In genomic region chr12:4579305-4580097, GRCh38 we compare ENCODE assay signal across 9 cellular contexts. TPM values are rescaled to one million over a fixed set of nuclear protein-coding genes. Genes with fewer than 3 reads are reported as not detected.
A peak's percentile ranks its signal among the peaks of the same experiment; 100 is the strongest.
DNase-seq lines count a peak whose midpoint lies in the region; ATAC-seq, FAIRE-seq and TF ChIP-seq lines count a peak whose summit lies in the region.
"Had no signal": no experiment of that assay in that cellular context is flagged by ENCODE, and none has a peak within 500 bp of the region (broad histone marks: within the 10 kb centered on the region; RNA-seq: fewer than 3 reads in every experiment).

No MANE protein-coding gene starts in this region.

- H2AFZ ChIP-seq in Loucy (ENCODE audit: low read length) (no peak overlapping the region), astrocyte (ENCODE audit: low read depth, low read length) (no peak overlapping the region)

- H2AK5ac ChIP-seq in mesendoderm (ENCODE audit: low read length), result no peak overlapping the region

- peaks cover 11% of the 10 kb centered on the region for H3K27me3 Mint-ChIP-seq in astrocyte (ENCODE audit: low read depth, unreplicated experiment)

- H3K79me2 ChIP-seq in Loucy (ENCODE audit: insufficient read depth, low read length) (no peaks in the 10 kb centered on the region), astrocyte (ENCODE audit: insufficient read depth, low read length) (no peaks in the 10 kb centered on the region), mesendoderm (ENCODE audit: control insufficient read depth, insufficient read depth, low read length) (no peaks in the 10 kb centered on the region)

- no peaks in the 10 kb centered on the region for H3K4me1 Mint-ChIP-seq in astrocyte (ENCODE audit: low read depth, unreplicated experiment)
- H3K4me1 Mint-ChIP-seq: central memory CD8-positive, alpha-beta T cell had no signal

- peaks cover 3% of the 10 kb centered on the region for H3K9me3 Mint-ChIP-seq in astrocyte (ENCODE audit: unreplicated experiment)
- H3K9me3 Mint-ChIP-seq: central memory CD8-positive, alpha-beta T cell had no signal

- no peak overlapping the region for H3K27ac ChIP-seq in astrocyte (ENCODE audit: low read depth, low read length)
- no peak overlapping the region for H3K27ac ChIP-seq in mesendoderm (ENCODE audit: low read depth, low read length)
- no peak overlapping the region for H3K27ac ChIP-seq in RWPE1

- TF ChIP-seq CTCF in Loucy (conservative IDR thresholded peaks at IDR 0.05; ENCODE audit: low read length) (0 out of 2 replicates have a peak, but pooled peaks have one; percentile 27), astrocyte (IDR thresholded peaks at IDR 0.05; ENCODE audit: insufficient read depth, low read depth, low read length) (peak; percentile 29), RWPE1 (conservative IDR thresholded peaks at IDR 0.05; ENCODE audit: low read depth) (no peak)

- H3K36me3 ChIP-seq in Loucy (ENCODE audit: insufficient read depth, low read length) (no peaks in the 10 kb centered on the region), astrocyte (ENCODE audit: insufficient read depth, low read length) (no peaks in the 10 kb centered on the region), mesendoderm (ENCODE audit: control insufficient read depth, insufficient read depth, low read length) (no peaks in the 10 kb centered on the region)

- no peak for FAIRE-seq in astrocyte (lab: Jason Lieb, UNC)

- ATAC-seq in HG02973 (IDR thresholded peaks at IDR 0.05; ENCODE audit: unreplicated experiment), result no peak
- ATAC-seq in HG03025 (IDR thresholded peaks at IDR 0.05; ENCODE audit: low FRiP score, unreplicated experiment), result no peak

- H4K5ac ChIP-seq in mesendoderm (ENCODE audit: low read length), result no peak overlapping the region

- H3K9ac ChIP-seq in Loucy (ENCODE audit: low read depth, low read length, poor library complexity, severe bottlenecking) (no peak overlapping the region), astrocyte (ENCODE audit: low read length) (no peak overlapping the region), mesendoderm (ENCODE audit: low read length) (no peak overlapping the region)

- WGBS in mesendoderm (ENCODE audit: extremely low coverage, insufficient coverage, low lambda C conversion rate), result no CpG with 5 or more reads among the region's 8 CpGs

- peak; percentile 34 for DNase-seq in GDM1 (lab: John Stamatoyannopoulos, UW)
- no peak for DNase-seq in astrocyte (ENCODE audit: low read depth)
- DNase-seq in mesendoderm, result peak; percentile 46
- no peak for DNase-seq in RWPE1 (ENCODE audit: low spot score)
- no peak for DNase-seq in H4 (ENCODE audit: low spot score)

- H3K4me1 ChIP-seq in Loucy (ENCODE audit: insufficient read depth, low read length, poor library complexity, severe bottlenecking) (no peaks in the 10 kb centered on the region), astrocyte (ENCODE audit: insufficient read depth, low read length) (no peaks in the 10 kb centered on the region), mesendoderm (ENCODE audit: control insufficient read depth, low read depth, low read length) (no peaks in the 10 kb centered on the region)

- no peak overlapping the region for H3K4ac ChIP-seq in mesendoderm (ENCODE audit: low read depth, low read length)

- H2BK5ac ChIP-seq in mesendoderm (ENCODE audit: low read length), result no peak overlapping the region

- no peak overlapping the region for H3K4me2 ChIP-seq in Loucy (ENCODE audit: low read depth, low read length, poor library complexity, severe bottlenecking)
- no peak overlapping the region for H3K4me2 ChIP-seq in astrocyte (ENCODE audit: low read length)
- no peak overlapping the region for H3K4me2 ChIP-seq in mesendoderm (ENCODE audit: low read length)

- H3K9me2 ChIP-seq in Loucy (replicated peaks; ENCODE audit: low read depth, low read length), result no peaks in the 10 kb centered on the region

- H3K36me3 Mint-ChIP-seq in astrocyte (ENCODE audit: low read depth, unreplicated experiment), result no peaks in the 10 kb centered on the region

- H2BK15ac ChIP-seq in mesendoderm (replicated peaks; ENCODE audit: low read depth), result no peak overlapping the region

- H3K18ac ChIP-seq in mesendoderm (ENCODE audit: low read length), result no peak overlapping the region

- H3K79me1 ChIP-seq in mesendoderm (ENCODE audit: low read length), result no peaks in the 10 kb centered on the region

- H2BK120ac ChIP-seq in mesendoderm (ENCODE audit: low read depth, low read length), result no peak overlapping the region

- POLR2A ChIA-PET in RWPE1 (lab: Yijun Ruan, JAX; ENCODE audit: low non-redundant PET), result no interaction called here

- no peak overlapping the region for H3K56ac ChIP-seq in mesendoderm (ENCODE audit: low read length)

- H3K4me3 ChIP-seq in Loucy (ENCODE audit: low read length, poor library complexity, severe bottlenecking), result no peak overlapping the region
- H3K4me3 ChIP-seq in astrocyte (ENCODE audit: insufficient read depth, low read depth, low read length), result no peak overlapping the region
- no peak overlapping the region for H3K4me3 ChIP-seq in mesendoderm (ENCODE audit: low read length)

- no peaks in the 10 kb centered on the region for H3K9me3 ChIP-seq in Loucy (ENCODE audit: insufficient read depth, low read depth, low read length)
- H3K9me3 ChIP-seq in astrocyte (ENCODE audit: insufficient read depth, low read depth, low read length), result no peaks in the 10 kb centered on the region

- CTCF ChIA-PET in RWPE1 (lab: Yijun Ruan, JAX), result no interaction called here

- no peaks in the 10 kb centered on the region for H4K20me1 ChIP-seq in Loucy (ENCODE audit: insufficient read depth, low read length, poor library complexity, severe bottlenecking)
- H4K20me1 ChIP-seq in astrocyte (ENCODE audit: insufficient read depth, low read length), result no peaks in the 10 kb centered on the region

- no peak overlapping the region for H3K23ac ChIP-seq in mesendoderm (ENCODE audit: low read length)

- no peak overlapping the region for H3K27ac Mint-ChIP-seq in astrocyte (ENCODE audit: unreplicated experiment)

- H3K27me3 ChIP-seq in Loucy (ENCODE audit: insufficient read depth, low read length, poor library complexity, severe bottlenecking) (no peaks in the 10 kb centered on the region), astrocyte (ENCODE audit: insufficient read depth, low read length) (no peaks in the 10 kb centered on the region), mesendoderm (ENCODE audit: insufficient read depth, low read length, poor library complexity) (no peaks in the 10 kb centered on the region)

- no peak overlapping the region for H4K8ac ChIP-seq in mesendoderm (ENCODE audit: low read depth, low read length)

- H3K4me3 Mint-ChIP-seq in astrocyte (ENCODE audit: unreplicated experiment), result no peak overlapping the region
- H3K4me3 Mint-ChIP-seq: central memory CD8-positive, alpha-beta T cell had no signal

- H3F3A ChIP-seq in Loucy (ENCODE audit: low read depth), result no peaks in the 10 kb centered on the region

RNA-seq across cellular contexts. Expression of gene DYRK4, which starts 17.5 kb away (rescaled TPM):
- 33.9 and 40.0 TPM in 2 replicates for total RNA-seq in astrocyte
- 7.0 TPM for polyA plus RNA-seq in mesendoderm (2013, experiment 1 of 2)
- 8.0 TPM for polyA plus RNA-seq in mesendoderm (2013, experiment 2 of 2)
- 104 and 124 TPM in 2 replicates for total RNA-seq in H4 (2014; rRNA removed; shearing (Covaris generic))

RNA-seq across cellular contexts. Expression of gene RAD51AP1, which starts 40.8 kb away (rescaled TPM):
- total RNA-seq in astrocyte, result 2.7 and 5.3 TPM in 2 replicates
- polyA plus RNA-seq in mesendoderm (2013, experiment 1 of 2), result 59.9 TPM
- polyA plus RNA-seq in mesendoderm (2013, experiment 2 of 2), result 58.4 TPM
- 42.9 and 64.2 TPM in 2 replicates for total RNA-seq in H4 (2014; rRNA removed; shearing (Covaris generic))

Comparison
In these comparisons a context has a peak if more than half of its experiments do, and no peak if none do; other contexts are left out.
1. DNase-seq: peak in GDM1 (single experiment) and mesendoderm (single experiment); none in astrocyte (single experiment), RWPE1 (single experiment) and H4 (single experiment).